In genomic region chr19:52662631-52663030, GRCh38 we compare ENCODE assay signal across 31 cellular contexts. TPM values are rescaled to one million over a fixed set of nuclear protein-coding genes. Genes with fewer than 3 reads are reported as not detected.
DNase-seq lines count a peak whose midpoint lies in the region; ATAC-seq and TF ChIP-seq lines count a peak whose summit lies in the region.
"Had no signal": no experiment of that assay in that cellular context is flagged by ENCODE, and none has a peak within 500 bp of the region (broad histone marks: within the 10 kb centered on the region; RNA-seq: fewer than 3 reads in every experiment).

No MANE protein-coding gene starts in this region.

- H3K9me3 Mint-ChIP-seq in activated CD8-positive, alpha-beta T cell treated with anti-CD3 and anti-CD28 coated beads, Interleukin-2, amount 10 ng/mL, durations not matched to agents 7 days and 5 days (ENCODE audit: insufficient read depth), result peaks cover 3% of the 10 kb centered on the region
- H3K9me3 Mint-ChIP-seq: CD4-positive, alpha-beta T cell; nephron; WTC11 had no signal

- peak; percentile 40 for DNase-seq in DMS53 (lab: John Stamatoyannopoulos, UW)
- no peak for DNase-seq in DMS53 treated with DMSO at 0.1 percent for 48 hours (lab: John Stamatoyannopoulos, UW; ENCODE audit: unreplicated experiment)
- peak; percentile 88 for DNase-seq in islet precursor cell
- no peak for DNase-seq in activated CD8-positive, alpha-beta T cell treated with anti-CD3 and anti-CD28 coated beads, Interleukin-2, amount 10 ng/mL, durations not matched to agents 7 days and 5 days
- no peak for DNase-seq in NCI-H1417 (lab: John Stamatoyannopoulos, UW)
- no peak for DNase-seq in NCI-H128 (lab: John Stamatoyannopoulos, UW; ENCODE audit: unreplicated experiment)
- DNase-seq: activated CD4-positive, alpha-beta T cell treated with anti-CD3 and anti-CD28 coated beads, Interleukin-2, amount 10 ng/mL, durations not matched to agents 7 days and 5 days; activated T-cell treated with anti-CD3 and anti-CD28 coated beads, Interleukin-2, amount 50 U/mL, for 4 hours; CD4-positive, alpha-beta T cell; cerebellar nuclear complex; GOT3; lower lobe of right lung; MG63; mucosa of descending colon; NCI-H1436; NCI-H2081 treated with DMSO at 0.1 percent for 48 hours; NCI-H345; NCI-H774; OCI-M1; SHP77 treated with DMSO at 0.1 percent for 48 hours; small intestine; stimulated activated CD4-positive, alpha-beta T cell treated with anti-CD3 and anti-CD28 coated beads, Interleukin-1b, Interleukin-23, amount 100 ng/mL, for 48 hours; stimulated activated CD8-positive, alpha-beta memory T cell treated with anti-CD3 and anti-CD28 coated beads, Interleukin-4, amount 100 ng/mL, for 48 hours; T1000; upper lobe of left lung had no signal

- peaks cover 89% of the 10 kb centered on the region for H3K36me3 Mint-ChIP-seq in activated CD8-positive, alpha-beta T cell treated with anti-CD3 and anti-CD28 coated beads, Interleukin-2, amount 10 ng/mL, durations not matched to agents 7 days and 5 days (ENCODE audit: low read depth)
- H3K36me3 Mint-ChIP-seq: WTC11 had no signal

- CTCF ChIA-PET in activated CD8-positive, alpha-beta T cell treated with anti-CD3 and anti-CD28 coated beads, Interleukin-2, amount 10 ng/mL, durations not matched to agents 7 days and 5 days (lab: Charles Lee), result no interaction called here

- H3K4me3 Mint-ChIP-seq in activated CD8-positive, alpha-beta T cell treated with anti-CD3 and anti-CD28 coated beads, Interleukin-2, amount 10 ng/mL, durations not matched to agents 7 days and 5 days, result no peak overlapping the region
- H3K4me3 Mint-ChIP-seq: activated CD4-positive, alpha-beta T cell treated with anti-CD3 and anti-CD28 coated beads, Interleukin-2, amount 10 ng/mL, durations not matched to agents 7 days and 5 days; activated T-cell treated with anti-CD3 and anti-CD28 coated beads, Interleukin-2, amount 50 U/mL, for 4 hours; CD4-positive, alpha-beta T cell; nephron; WTC11 had no signal

- ATAC-seq in activated CD8-positive, alpha-beta T cell treated with anti-CD3 and anti-CD28 coated beads, Interleukin-2, amount 10 ng/mL, durations not matched to agents 7 days and 5 days, result no peak
- ATAC-seq in HG02973 (IDR thresholded peaks at IDR 0.05; ENCODE audit: unreplicated experiment), result no peak
- ATAC-seq: activated T-cell treated with anti-CD3 and anti-CD28 coated beads, Interleukin-2, amount 50 U/mL, for 4 hours; lower lobe of right lung; mucosa of descending colon; WTC11 had no signal

- no peaks in the 10 kb centered on the region for H3K27me3 Mint-ChIP-seq in activated CD8-positive, alpha-beta T cell treated with anti-CD3 and anti-CD28 coated beads, Interleukin-2, amount 10 ng/mL, durations not matched to agents 7 days and 5 days (ENCODE audit: low read depth)
- H3K27me3 Mint-ChIP-seq: activated CD4-positive, alpha-beta T cell treated with anti-CD3 and anti-CD28 coated beads, Interleukin-2, amount 10 ng/mL, durations not matched to agents 7 days and 5 days; CD4-positive, alpha-beta T cell had no signal

- H3K4me1 Mint-ChIP-seq in activated CD8-positive, alpha-beta T cell treated with anti-CD3 and anti-CD28 coated beads, Interleukin-2, amount 10 ng/mL, durations not matched to agents 7 days and 5 days (ENCODE audit: low read depth), result no peaks in the 10 kb centered on the region

- peak overlapping the region; percentile 80 for H3K27ac ChIP-seq in VCaP
- H3K27ac ChIP-seq: 22Rv1, dorsolateral prefrontal cortex, lower lobe of right lung, upper lobe of left lung had no signal

- no peak for TF ChIP-seq CTCF in VCaP (conservative IDR thresholded peaks at IDR 0.05)

- POLR2A ChIA-PET in activated CD8-positive, alpha-beta T cell treated with anti-CD3 and anti-CD28 coated beads, Interleukin-2, amount 10 ng/mL, durations not matched to agents 7 days and 5 days (lab: Charles Lee), result no interaction called here

- no peak overlapping the region for H3K27ac Mint-ChIP-seq in activated CD8-positive, alpha-beta T cell treated with anti-CD3 and anti-CD28 coated beads, Interleukin-2, amount 10 ng/mL, durations not matched to agents 7 days and 5 days
- H3K27ac Mint-ChIP-seq: activated CD4-positive, alpha-beta T cell treated with anti-CD3 and anti-CD28 coated beads, Interleukin-2, amount 10 ng/mL, durations not matched to agents 7 days and 5 days; CD4-positive, alpha-beta T cell; WTC11 had no signal

RNA-seq across cellular contexts. Expression of gene ZNF83, which starts 24.5 kb away (rescaled TPM):
- total RNA-seq in activated CD8-positive, alpha-beta T cell treated with anti-CD3 and anti-CD28 coated beads, Interleukin-2, amount 10 ng/mL, durations not matched to agents 7 days and 5 days, result 10 to 100 TPM; 51.5 to 53.5 TPM

Comparison
In these comparisons a context has a peak if more than half of its experiments do, and no peak if none do; other contexts are left out.
1. DNase-seq: peak in DMS53 (single experiment) and islet precursor cell (single experiment); none in DMS53 treated with DMSO at 0.1 percent for 48 hours (single experiment), activated CD8-positive, alpha-beta T cell treated with anti-CD3 and anti-CD28 coated beads, Interleukin-2, amount 10 ng/mL, durations not matched to agents 7 days and 5 days (single experiment), NCI-H1417 (0 of 3) and NCI-H128 (single experiment).